In the genomic region with DNA sequence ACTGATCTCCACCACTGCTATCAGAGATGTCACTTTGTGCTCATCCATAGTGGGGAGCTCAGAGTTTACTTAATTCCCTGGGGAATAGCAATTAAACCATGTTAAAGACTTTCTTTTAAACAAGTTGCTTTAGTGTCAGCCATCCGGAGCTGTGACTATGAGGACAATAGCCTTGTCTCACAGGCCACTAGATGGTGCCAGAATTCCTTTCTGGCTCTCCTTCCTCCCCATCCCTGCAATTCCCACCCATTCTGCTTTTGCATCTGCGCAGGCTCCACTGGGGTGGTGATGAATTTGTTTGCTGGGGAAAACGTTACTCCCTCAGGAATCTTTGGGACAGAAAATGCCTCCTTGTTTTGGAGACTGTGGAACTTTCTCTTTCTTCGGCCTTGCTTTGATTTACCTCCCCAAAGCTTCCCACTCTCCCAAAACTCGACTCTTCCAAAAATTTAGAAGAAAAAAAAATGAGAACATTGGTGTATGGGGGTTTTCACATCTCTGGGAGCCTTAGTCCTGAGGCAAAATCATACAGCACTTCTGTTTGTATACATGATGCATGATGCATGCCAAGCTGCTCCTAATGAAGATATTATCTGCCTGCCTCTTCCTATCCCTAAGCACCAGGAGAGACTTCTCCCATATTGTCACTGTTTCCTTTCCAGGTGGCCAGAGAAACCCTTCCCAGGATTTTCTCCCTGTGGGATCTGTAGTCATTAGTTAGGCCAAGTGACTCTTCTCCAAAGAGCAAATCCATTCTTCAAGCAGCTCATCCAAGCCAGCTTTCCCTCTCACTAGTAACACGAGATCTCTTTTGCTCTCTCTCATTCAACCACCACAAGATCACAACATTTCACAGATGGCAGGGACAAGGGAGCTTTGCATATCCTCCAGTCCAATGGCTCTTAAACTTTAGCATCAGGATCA, we compare ENCODE assay signal across 9 cellular contexts.
A peak's percentile ranks its signal among the peaks of the same experiment; 100 is the strongest.
DNase-seq lines count a peak whose midpoint lies in the region; ATAC-seq and TF ChIP-seq lines count a peak whose summit lies in the region.
"Had no signal": no experiment of that assay in that cellular context is flagged by ENCODE, and none has a peak within 500 bp of the region (broad histone marks: within the 10 kb centered on the region; RNA-seq: fewer than 3 reads in every experiment).

No MANE protein-coding gene starts in this region.

- H3K9me3 ChIP-seq in cardiac muscle cell (ENCODE audit: low read depth): no peaks in the 10 kb centered on the region
- H3K9me3 ChIP-seq in liver (ENCODE audit: control insufficient read depth in 4 of 4, low read length in 3 of 4): no peaks in the 10 kb centered on the region

- TF ChIP-seq CTCF in cardiac muscle cell (IDR thresholded peaks at IDR 0.05; ENCODE audit: low read depth, low read length): peak; percentile 36
- peak; percentile 68 to 88 for TF ChIP-seq CTCF in brain (conservative IDR thresholded peaks at IDR 0.05)
- peak; percentile 73 for TF ChIP-seq CTCF in liver (IDR thresholded peaks at IDR 0.05; ENCODE audit: low read depth, low read length, missing input control)

- peak overlapping the region in 1 of 5 experiments; percentile 18 for H3K27ac Mint-ChIP-seq in brain
- H3K27ac Mint-ChIP-seq in activated T-cell treated with anti-CD3 and anti-CD28 coated beads, Interleukin-2, amount 50 U/mL, for 72 hours: no peak overlapping the region

- peak; percentile 92 for TF ChIP-seq RAD21 in liver (IDR thresholded peaks at IDR 0.05)

- no peak overlapping the region for H3K27ac ChIP-seq in cardiac muscle cell
- H3K27ac ChIP-seq in liver (ENCODE audit: low read depth in 1 of 2, low read length in 2 of 2): no peak overlapping the region

- H3K4me3 ChIP-seq in cardiac muscle cell: no peak overlapping the region
- no peak overlapping the region for H3K4me3 ChIP-seq in liver (ENCODE audit: low read depth in 1 of 3, low read length in 3 of 3)

- no peaks in the 10 kb centered on the region for H3K36me3 ChIP-seq in cardiac muscle cell
- no peaks in the 10 kb centered on the region for H3K36me3 ChIP-seq in liver (ENCODE audit: control insufficient read depth in 4 of 4, insufficient read depth in 3 of 4, low read depth in 1 of 4, low read length in 3 of 4)

- no peak overlapping the region for H3K9ac ChIP-seq in liver (ENCODE audit: low read depth in 1 of 2, low read length in 2 of 2)

- no peak overlapping the region for H3K4me3 Mint-ChIP-seq in brain
- H3K4me3 Mint-ChIP-seq in activated T-cell treated with anti-CD3 and anti-CD28 coated beads, Interleukin-2, amount 50 U/mL, for 72 hours: no peak overlapping the region
- H3K4me3 Mint-ChIP-seq: central memory CD8-positive, alpha-beta T cell had no signal

- H3K27me3 ChIP-seq in cardiac muscle cell (no peaks in the 10 kb centered on the region), liver (ENCODE audit: control insufficient read depth in 4 of 4, insufficient read depth in 4 of 4, low read length in 3 of 4) (peaks cover 0 to 8% (median 0%) of the 10 kb centered on the region in 4 donors)

- intact Hi-C loops in cardiac septum (cut with DNase I): loop anchor here (5.0 kb wide), 1 partner anchor 302 kb away; no protein-coding TSS in a partner anchor

- peaks cover 0 to 3% (median 0%) of the 10 kb centered on the region in 5 experiments for H3K9me3 Mint-ChIP-seq in brain
- peaks cover 0 to 2% of the 10 kb centered on the region in 2 donors for H3K9me3 Mint-ChIP-seq in activated T-cell treated with anti-CD3 and anti-CD28 coated beads, Interleukin-2, amount 50 U/mL, for 72 hours

- 36% methylated on average over 6 of the region's 6 CpGs for WGBS in liver

- DNase-seq in cardiac muscle cell (ENCODE audit: low read depth in 1 of 2, low spot score in 1 of 2) (peak; percentile 31 to 66), cardiac septum (ENCODE audit: low spot score) (no peak), NCI-H2171 (lab: John Stamatoyannopoulos, UW) (peak; percentile 53), NCI-H187 treated with DMSO at 0.1 percent for 48 hours (lab: John Stamatoyannopoulos, UW) (no peak)
- DNase-seq in activated T-cell treated with anti-CD3 and anti-CD28 coated beads, Interleukin-2, amount 50 U/mL, for 72 hours: no peak
- no peak for DNase-seq in stimulated activated CD4-positive, alpha-beta T cell treated with anti-CD3 and anti-CD28 coated beads, Interleukin-15, amount 100 ng/mL, for 24 hours

- H3K36me3 Mint-ChIP-seq in brain: no peaks in the 10 kb centered on the region
- H3K36me3 Mint-ChIP-seq in activated T-cell treated with anti-CD3 and anti-CD28 coated beads, Interleukin-2, amount 50 U/mL, for 72 hours (ENCODE audit: insufficient read depth in 2 of 2): no peaks in the 10 kb centered on the region

- peaks cover 9% of the 10 kb centered on the region for H3K4me1 Mint-ChIP-seq in brain
- H3K4me1 Mint-ChIP-seq in activated T-cell treated with anti-CD3 and anti-CD28 coated beads, Interleukin-2, amount 50 U/mL, for 72 hours (ENCODE audit: low read depth): no peaks in the 10 kb centered on the region
- H3K4me1 Mint-ChIP-seq: central memory CD8-positive, alpha-beta T cell had no signal

- H3K4me1 ChIP-seq in cardiac muscle cell (ENCODE audit: low read depth) (no peaks in the 10 kb centered on the region), liver (ENCODE audit: control insufficient read depth in 4 of 4, insufficient read depth in 4 of 4, low read length in 3 of 4) (no peaks in the 10 kb centered on the region)

- ATAC-seq in activated T-cell treated with anti-CD3 and anti-CD28 coated beads, Interleukin-2, amount 50 U/mL, for 72 hours (replicated peaks in 1 of 2): no peak

- peaks cover 16% of the 10 kb centered on the region for H3K27me3 Mint-ChIP-seq in brain
- H3K27me3 Mint-ChIP-seq in activated T-cell treated with anti-CD3 and anti-CD28 coated beads, Interleukin-2, amount 50 U/mL, for 72 hours (ENCODE audit: low read depth): no peaks in the 10 kb centered on the region
- H3K27me3 Mint-ChIP-seq: central memory CD8-positive, alpha-beta T cell had no signal

TF ChIP-seq in liver, 16 proteins besides CTCF, POLR2A, EP300 and RAD21:
- TF ChIP-seq, protein P1, sequence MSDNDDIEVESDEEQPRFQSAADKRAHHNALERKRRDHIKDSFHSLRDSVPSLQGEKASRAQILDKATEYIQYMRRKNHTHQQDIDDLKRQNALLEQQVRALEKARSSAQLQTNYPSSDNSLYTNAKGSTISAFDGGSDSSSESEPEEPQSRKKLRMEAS (IDR thresholded peaks at IDR 0.05): no peak
- TF ChIP-seq JUND (IDR thresholded peaks at IDR 0.05): no peak
- TF ChIP-seq, protein P2, sequence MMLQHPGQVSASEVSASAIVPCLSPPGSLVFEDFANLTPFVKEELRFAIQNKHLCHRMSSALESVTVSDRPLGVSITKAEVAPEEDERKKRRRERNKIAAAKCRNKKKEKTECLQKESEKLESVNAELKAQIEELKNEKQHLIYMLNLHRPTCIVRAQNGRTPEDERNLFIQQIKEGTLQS (IDR thresholded peaks at IDR 0.05): no peak

Comparison
In these comparisons a context has a peak if more than half of its experiments do, and no peak if none do; other contexts are left out.
1. DNase-seq: peak in cardiac muscle cell (2 of 2) and NCI-H2171 (single experiment); none in cardiac septum (single experiment), activated T-cell treated with anti-CD3 and anti-CD28 coated beads, Interleukin-2, amount 50 U/mL, for 72 hours (0 of 2), stimulated activated CD4-positive, alpha-beta T cell treated with anti-CD3 and anti-CD28 coated beads, Interleukin-15, amount 100 ng/mL, for 24 hours (single experiment) and NCI-H187 treated with DMSO at 0.1 percent for 48 hours (single experiment).
2. Peak in every context shown above with its lines, with median percentiles within 50 percentile points of each other: CTCF ChIP-seq.